In the genomic region with DNA sequence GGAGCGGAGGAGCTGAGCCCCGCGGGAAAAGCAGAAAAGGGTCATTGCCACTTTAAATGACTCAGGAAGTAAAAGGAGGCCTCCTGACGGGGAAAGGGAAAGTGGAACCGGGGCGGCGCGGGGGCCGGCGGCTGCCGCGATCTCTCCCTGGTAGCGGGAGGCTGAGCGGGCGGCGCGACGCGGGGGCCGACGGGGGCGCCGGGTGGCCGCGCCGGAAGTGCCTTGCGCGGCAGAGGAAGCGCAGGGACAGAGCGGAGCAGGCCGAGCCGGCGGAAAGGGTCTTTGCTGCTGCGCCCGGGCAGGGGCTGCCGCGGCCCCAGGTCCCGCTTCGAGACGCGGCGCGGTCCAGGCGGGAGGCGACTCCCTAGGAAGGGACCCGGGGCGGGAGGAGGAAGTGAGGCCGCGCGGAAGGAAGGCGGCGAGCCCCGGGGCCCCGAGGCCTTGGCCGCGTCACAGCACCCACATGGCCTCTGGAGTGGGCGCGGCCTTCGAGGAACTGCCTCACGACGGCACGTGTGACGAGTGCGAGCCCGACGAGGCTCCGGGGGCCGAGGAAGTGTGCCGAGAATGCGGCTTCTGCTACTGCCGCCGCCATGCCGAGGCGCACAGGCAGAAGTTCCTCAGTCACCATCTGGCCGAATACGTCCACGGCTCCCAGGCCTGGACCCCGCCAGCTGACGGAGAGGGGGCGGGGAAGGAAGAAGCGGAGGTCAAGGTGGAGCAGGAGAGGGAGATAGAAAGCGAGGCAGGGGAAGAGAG, we compare ENCODE assay signal across 8 cellular contexts. TPM values are rescaled to one million over a fixed set of nuclear protein-coding genes. Genes with fewer than 3 reads are reported as not detected.
A peak's percentile ranks its signal among the peaks of the same experiment; 100 is the strongest.
DNase-seq lines count a peak whose midpoint lies in the region; ATAC-seq and TF ChIP-seq lines count a peak whose summit lies in the region.

A gene with protein sequence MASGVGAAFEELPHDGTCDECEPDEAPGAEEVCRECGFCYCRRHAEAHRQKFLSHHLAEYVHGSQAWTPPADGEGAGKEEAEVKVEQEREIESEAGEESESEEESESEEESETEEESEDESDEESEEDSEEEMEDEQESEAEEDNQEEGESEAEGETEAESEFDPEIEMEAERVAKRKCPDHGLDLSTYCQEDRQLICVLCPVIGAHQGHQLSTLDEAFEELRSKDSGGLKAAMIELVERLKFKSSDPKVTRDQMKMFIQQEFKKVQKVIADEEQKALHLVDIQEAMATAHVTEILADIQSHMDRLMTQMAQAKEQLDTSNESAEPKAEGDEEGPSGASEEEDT (plus strand): TSS at position 127 of the 759 bp plus-strand sequence. CDS start 337 bp downstream, at position 464.

- TF ChIP-seq CTCF in GM12865 (IDR thresholded peaks at IDR 0.05; ENCODE audit: insufficient read depth, low read depth, low read length, missing control alignments), result no peak

- ATAC-seq in HG02588 (IDR thresholded peaks at IDR 0.05; ENCODE audit: unreplicated experiment) (peak; percentile 92), right cardiac atrium (peak; percentile 96 to 97), aorta (ENCODE audit: low FRiP score) (peak; percentile 95)

- peak within 1 kb of the TSS; percentile 88 for H3K9ac ChIP-seq in rectal smooth muscle tissue (ENCODE audit: low read length)

- peaks cover 6% of the 10 kb centered on the region for H3K4me1 ChIP-seq in right cardiac atrium (ENCODE audit: control insufficient read depth, insufficient read depth, low read length)
- H3K4me1 ChIP-seq in rectal smooth muscle tissue (ENCODE audit: control insufficient read depth, insufficient read depth, low read length), result peaks cover 6% of the 10 kb centered on the region
- H3K4me1 ChIP-seq in aorta (ENCODE audit: control insufficient read depth in 1 of 2, insufficient read depth in 2 of 2, low read length in 2 of 2), result no peaks in the 10 kb centered on the region

- H3K36me3 ChIP-seq in rectal smooth muscle tissue (ENCODE audit: control insufficient read depth, insufficient read depth, low read length) (no peaks in the 10 kb centered on the region), aorta (ENCODE audit: control insufficient read depth in 1 of 2, insufficient read depth in 2 of 2, low read length in 1 of 2) (no peaks in the 10 kb centered on the region)

- H3K4me3 ChIP-seq in GM12865 (ENCODE audit: low read depth, low read length) (peak within 1 kb of the TSS; percentile 83), right cardiac atrium (ENCODE audit: low read length) (peak within 1 kb of the TSS; percentile 74), rectal smooth muscle tissue (ENCODE audit: low read length) (peak within 1 kb of the TSS; percentile 99), aorta (ENCODE audit: low read length in 2 of 2) (peak within 1 kb of the TSS; percentile 65 to 86)

- no peaks in the 10 kb centered on the region for H3K27me3 ChIP-seq in right cardiac atrium (ENCODE audit: control insufficient read depth, insufficient read depth)
- no peaks in the 10 kb centered on the region for H3K27me3 ChIP-seq in rectal smooth muscle tissue (ENCODE audit: control insufficient read depth, insufficient read depth, low read length)
- no peaks in the 10 kb centered on the region for H3K27me3 ChIP-seq in aorta (ENCODE audit: control insufficient read depth in 1 of 2, insufficient read depth in 2 of 2, low read length in 1 of 2)

- H3K27ac ChIP-seq in angular gyrus (ENCODE audit: low read depth, low read length), result peak within 1 kb of the TSS; percentile 88
- H3K27ac ChIP-seq in right cardiac atrium (ENCODE audit: low read length), result peak within 1 kb of the TSS; percentile 90
- H3K27ac ChIP-seq in rectal smooth muscle tissue (ENCODE audit: low read depth, low read length), result peak within 1 kb of the TSS; percentile 89
- H3K27ac ChIP-seq in aorta (ENCODE audit: low read depth in 1 of 2, low read length in 2 of 2), result peak within 1 kb of the TSS; percentile 64 to 86

- WGBS in right cardiac atrium, result 2% methylated on average over 82 of the region's 82 CpGs
- WGBS in aorta, 2 donors, result 2 to 3% methylated on average over 50 to 82 of the region's 82 CpGs

- intact Hi-C loops in right cardiac atrium (cut with DNase I), result loop anchor here in 1 of 4 donors (5.0 kb wide), 1 partner anchor 46 kb away; the partner anchor contains the start of gene FJX1
- intact Hi-C loops in aorta (cut with DNase I), result loop anchor here (5.0 kb wide), 1 partner anchor 46 kb away; the partner anchor contains the start of gene FJX1 (in 2 of the 2)

- DNase-seq in GM12865 (ENCODE audit: low read depth) (peak; percentile 93), NCI-H1105 (lab: John Stamatoyannopoulos, UW) (peak; percentile 70), T-helper 2 cell (peak; percentile 51 to 92 (median 73)), right cardiac atrium (peak; percentile 85 to 95 (median 94)), aorta (peak; percentile 91 to 94)

- H3K9me3 ChIP-seq in right cardiac atrium (ENCODE audit: control insufficient read depth, low read length) (no peaks in the 10 kb centered on the region), aorta (ENCODE audit: control insufficient read depth, low read length) (no peaks in the 10 kb centered on the region)

RNA-seq across cellular contexts. Expression of the gene that starts here (rescaled TPM):
- 10 to 100 TPM; 38.7 to 54.2 (median 41.5) TPM for total RNA-seq in right cardiac atrium
- 8.7 TPM for polyA plus RNA-seq in right cardiac atrium
- 10 to 100 TPM; 55.2 to 63.3 TPM for total RNA-seq in aorta
- polyA plus RNA-seq in aorta, result 10 to 100 TPM; 10.3 to 12.6 TPM

Comparison
In these comparisons a context has a peak if more than half of its experiments do, and no peak if none do; other contexts are left out.
1. Peak in every context shown above with its lines: DNase-seq, ATAC-seq, H3K4me3 ChIP-seq and H3K27ac ChIP-seq.